Comparison of ENCODE assay signal across 1 cellular context in genomic region chr20:64220891-64221527, GRCh38.
TF ChIP-seq lines count a peak whose summit lies in the region.

No MANE protein-coding gene starts in this region.

TF ChIP-seq in K562, 482 proteins besides CTCF, POLR2A, EP300 and RAD21 (continued from another document and continues in another):
- TF ChIP-seq HSF4 (CRISPR knock-in tag; IDR thresholded peaks at IDR 0.05; ENCODE audit: borderline replicate concordance) (no peak), ZNF830 (CRISPR knock-in tag; IDR thresholded peaks at IDR 0.05) (no peak), ZNF212 (CRISPR knock-in tag; IDR thresholded peaks at IDR 0.05) (no peak), ZNF707 (CRISPR knock-in tag; conservative IDR thresholded peaks at IDR 0.05) (no peak), ATF7 (IDR thresholded peaks at IDR 0.05) (no peak; the same call in 1 of the 2 replicates), MTA1 (IDR thresholded peaks at IDR 0.05; ENCODE audit: borderline replicate concordance) (peak; percentile 72), SAP30 (IDR thresholded peaks at IDR 0.05; ENCODE audit: borderline replicate concordance, insufficient read depth, low read depth, low read length, poor library complexity, severe bottlenecking) (no peak), CCAR2 (IDR thresholded peaks at IDR 0.05; ENCODE audit: low read depth, low read length) (0 out of 2 replicates have a peak, but pooled peaks have one; percentile 65), CCNT2 (IDR thresholded peaks at IDR 0.05; ENCODE audit: borderline replicate concordance, extremely low read depth, insufficient read length, low read depth, low read length) (peak; percentile 80), ZBTB8A (IDR thresholded peaks at IDR 0.05; ENCODE audit: partially characterized antibody) (no peak), ELK1 (CRISPR knock-in tag; IDR thresholded peaks at IDR 0.05) (no peak), RFX1 (IDR thresholded peaks at IDR 0.05) (no peak), CHAMP1 (IDR thresholded peaks at IDR 0.05) (peak; percentile 41; the same call in 1 of the 2 replicates), FIP1L1 (IDR thresholded peaks at IDR 0.05; ENCODE audit: low read depth, low read length, poor library complexity, severe bottlenecking) (no peak), GTF2A2 (tag; IDR thresholded peaks at IDR 0.05) (no peak), FOXO4 (CRISPR knock-in tag; IDR thresholded peaks at IDR 0.05) (no peak), WHSC1 (IDR thresholded peaks at IDR 0.05; ENCODE audit: low read length) (no peak), TAF9B (IDR thresholded peaks at IDR 0.05; ENCODE audit: partially characterized antibody) (no peak), NCOA6 (IDR thresholded peaks at IDR 0.05) (no peak), DDX20 (tag; IDR thresholded peaks at IDR 0.05; ENCODE audit: low read depth) (no peak), E2F6 (IDR thresholded peaks at IDR 0.05; ENCODE audit: borderline replicate concordance in 1 of 2, extremely low read depth in 1 of 2, insufficient read depth in 1 of 2, insufficient read length in 1 of 2, low read depth in 1 of 2, low read length in 1 of 2, poor library complexity in 1 of 2, severe bottlenecking in 1 of 2) (peak; percentile 17 to 59), CBX3 (IDR thresholded peaks at IDR 0.05; ENCODE audit: borderline replicate concordance in 1 of 2, low read length in 2 of 2) (peak in 1 of 2 experiments; percentile 91; a peak in 2 of 3 replicates), MAFK (IDR thresholded peaks at IDR 0.05; ENCODE audit: low read length) (no peak), NR4A1 (CRISPR knock-in tag; IDR thresholded peaks at IDR 0.05) (peak; percentile 33; the same call in 1 of the 2 replicates), NR4A1 (tag; IDR thresholded peaks at IDR 0.05) (peak; percentile 89), ZNF239 (CRISPR knock-in tag; IDR thresholded peaks at IDR 0.05) (no peak), MIER1 (IDR thresholded peaks at IDR 0.05; ENCODE audit: low read depth) (no peak), TGIF2 (CRISPR knock-in tag; IDR thresholded peaks at IDR 0.05) (no peak), PRPF4 (IDR thresholded peaks at IDR 0.05; ENCODE audit: insufficient read depth, low read depth, low read length, poor library complexity, severe bottlenecking) (no peak), ARID2 (IDR thresholded peaks at IDR 0.05) (no peak), KHSRP (IDR thresholded peaks at IDR 0.05) (peak; percentile 56; the same call in 1 of the 2 replicates), RAD51 (IDR thresholded peaks at IDR 0.05; ENCODE audit: borderline replicate concordance, low read depth) (peak; percentile 41; the same call in 1 of the 2 replicates), ZNF764 (CRISPR knock-in tag; IDR thresholded peaks at IDR 0.05; ENCODE audit: low read depth) (no peak), ZNF717 (CRISPR knock-in tag; IDR thresholded peaks at IDR 0.05) (no peak), MEIS2 (IDR thresholded peaks at IDR 0.05; ENCODE audit: partially characterized antibody) (peak; percentile 17), ZNF780A (CRISPR knock-in tag; IDR thresholded peaks at IDR 0.05) (no peak), ZNF785 (CRISPR knock-in tag; IDR thresholded peaks at IDR 0.05) (no peak), GABPB2 (CRISPR knock-in tag; conservative IDR thresholded peaks at IDR 0.05) (no peak), PHF20 (IDR thresholded peaks at IDR 0.05; ENCODE audit: partially characterized antibody) (no peak), ATF4 (CRISPR knock-in tag; IDR thresholded peaks at IDR 0.05) (no peak), MCM2 (IDR thresholded peaks at IDR 0.05; ENCODE audit: low read depth) (no peak), XRCC5 (IDR thresholded peaks at IDR 0.05; ENCODE audit: low read depth, low read length) (peak; percentile 81; the same call in 1 of the 2 replicates), ZBTB9 (CRISPR knock-in tag; IDR thresholded peaks at IDR 0.05) (no peak; the same call in 1 of the 2 replicates), MYBL2 (IDR thresholded peaks at IDR 0.05; ENCODE audit: low read depth) (no peak), MYBL2 (CRISPR knock-in tag; IDR thresholded peaks at IDR 0.05; ENCODE audit: borderline replicate concordance) (no peak), NR1H2 (CRISPR knock-in tag; IDR thresholded peaks at IDR 0.05) (no peak), E2F1 (CRISPR knock-in tag; IDR thresholded peaks at IDR 0.05) (0 out of 2 replicates have a peak, but pooled peaks have one; percentile 55), MCM7 (IDR thresholded peaks at IDR 0.05) (no peak), REST (CRISPR knock-in tag; IDR thresholded peaks at IDR 0.05; ENCODE audit: low read depth) (no peak), ZNF274 (IDR thresholded peaks at IDR 0.05; ENCODE audit: borderline replicate concordance, low read depth, low read length) (peak; percentile 86), CEBPZ (IDR thresholded peaks at IDR 0.05; ENCODE audit: borderline replicate concordance, low read depth, low read length) (no peak), ZNF280B (CRISPR knock-in tag; IDR thresholded peaks at IDR 0.05) (no peak)
